In the genomic region with DNA sequence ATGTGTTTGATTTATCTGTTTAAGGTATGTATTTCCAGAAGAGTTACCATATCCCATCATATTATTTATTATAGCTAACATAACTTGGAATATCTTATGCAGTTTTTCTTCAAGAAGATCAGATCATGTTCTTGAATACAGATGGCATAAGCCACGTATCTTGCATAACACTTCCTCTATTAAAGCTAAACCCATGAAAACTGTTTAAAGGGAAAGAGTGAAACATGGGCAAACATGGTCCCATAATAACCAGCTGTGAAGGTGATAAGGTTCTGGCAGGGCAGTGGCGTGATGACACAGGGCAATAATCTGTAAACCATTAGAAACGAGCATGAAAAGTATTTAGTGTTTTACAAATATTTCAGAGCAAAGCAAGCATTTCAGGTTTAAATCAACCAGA, we compare ENCODE assay signal across 27 cellular contexts. TPM values are rescaled to one million over a fixed set of nuclear protein-coding genes. Genes with fewer than 3 reads are reported as not detected.
DNase-seq lines count a peak whose midpoint lies in the region; ATAC-seq, FAIRE-seq and TF ChIP-seq lines count a peak whose summit lies in the region.
"Had no signal": no experiment of that assay in that cellular context is flagged by ENCODE, and none has a peak within 500 bp of the region (broad histone marks: within the 10 kb centered on the region; RNA-seq: fewer than 3 reads in every experiment).

No MANE protein-coding gene starts in this region.

- ATAC-seq in activated T-cell treated with anti-CD3 and anti-CD28 coated beads, Interleukin-2, amount 50 U/mL, for 4 hours: no peak
- ATAC-seq: esophagus mucosa; HCT116; psoas muscle; stimulated activated naive CD8-positive, alpha-beta T cell treated with anti-CD3 and anti-CD28 coated beads, Interleukin-15, Interleukin-2, amounts not matched to agents 100 U/mL and 50 U/mL, for 24 hours had no signal

- FAIRE-seq in GM18507 (lab: Jason Lieb, UNC): peak; percentile 29

- H3K4me3 Mint-ChIP-seq in chondrocyte (ENCODE audit: unreplicated experiment): no peak overlapping the region
- H3K4me3 Mint-ChIP-seq in activated T-cell treated with anti-CD3 and anti-CD28 coated beads, Interleukin-2, amount 50 U/mL, for 4 hours: no peak overlapping the region
- H3K4me3 Mint-ChIP-seq: activated naive CD8-positive, alpha-beta T cell had no signal

- no peak for TF ChIP-seq EP300 in neural cell (conservative IDR thresholded peaks at IDR 0.05; ENCODE audit: poor library complexity, severe bottlenecking)

- no peaks in the 10 kb centered on the region for H3K27me3 Mint-ChIP-seq in chondrocyte (ENCODE audit: low read depth)
- H3K27me3 Mint-ChIP-seq in activated T-cell treated with anti-CD3 and anti-CD28 coated beads, Interleukin-2, amount 50 U/mL, for 4 hours (ENCODE audit: low read depth): peaks cover 4% of the 10 kb centered on the region

- no peak overlapping the region for H3K4me2 ChIP-seq in neural cell (ENCODE audit: low read length)

- no peak for TF ChIP-seq RAD21 in neural cell (conservative IDR thresholded peaks at IDR 0.05)

- H3K27ac Mint-ChIP-seq in chondrocyte (ENCODE audit: unreplicated experiment): no peak overlapping the region
- H3K27ac Mint-ChIP-seq: activated naive CD8-positive, alpha-beta T cell had no signal

- no peaks in the 10 kb centered on the region for H3K9me3 ChIP-seq in endocrine pancreas (ENCODE audit: control insufficient read depth, low read length)
- H3K9me3 ChIP-seq in neural cell (ENCODE audit: low read length): no peaks in the 10 kb centered on the region
- H3K9me3 ChIP-seq: left ventricle myocardium inferior, psoas muscle, sigmoid colon had no signal

- H3K9me2 ChIP-seq in neural cell (ENCODE audit: insufficient read depth, low read length): no peaks in the 10 kb centered on the region

- no peak for TF ChIP-seq POLR2A in NB4 (IDR thresholded peaks at IDR 0.05; ENCODE audit: extremely low read depth, insufficient read length)
- no peak for TF ChIP-seq POLR2A in erythroblast (IDR thresholded peaks at IDR 0.05; ENCODE audit: low read length)

- H4K20me1 ChIP-seq in neural cell (ENCODE audit: insufficient read depth): no peaks in the 10 kb centered on the region

- peaks cover 48% of the 10 kb centered on the region for H3K4me1 Mint-ChIP-seq in chondrocyte (ENCODE audit: low read depth)
- H3K4me1 Mint-ChIP-seq in activated T-cell treated with anti-CD3 and anti-CD28 coated beads, Interleukin-2, amount 50 U/mL, for 4 hours (ENCODE audit: low read depth): no peaks in the 10 kb centered on the region

- no peak overlapping the region for H3K4me3 ChIP-seq in NB4 (ENCODE audit: low read depth, low read length)
- peak overlapping the region; percentile 62 for H3K4me3 ChIP-seq in endocrine pancreas (ENCODE audit: control insufficient read depth, insufficient read depth, low read length)
- no peak overlapping the region for H3K4me3 ChIP-seq in neural cell (ENCODE audit: low read length)
- H3K4me3 ChIP-seq: coronary artery, left ventricle myocardium inferior, psoas muscle, sigmoid colon had no signal

- H3K27ac ChIP-seq in neural cell (ENCODE audit: low read length): peak overlapping the region; percentile 18
- H3K27ac ChIP-seq: coronary artery, left ventricle myocardium inferior, psoas muscle, sigmoid colon had no signal

- H3F3A ChIP-seq in neural cell (ENCODE audit: insufficient read depth, low read length, poor library complexity, severe bottlenecking): peaks cover 5% of the 10 kb centered on the region

- peaks cover 2% of the 10 kb centered on the region for H3K36me3 Mint-ChIP-seq in chondrocyte (ENCODE audit: low read depth)
- H3K36me3 Mint-ChIP-seq in activated T-cell treated with anti-CD3 and anti-CD28 coated beads, Interleukin-2, amount 50 U/mL, for 4 hours (ENCODE audit: insufficient read depth): no peaks in the 10 kb centered on the region
- H3K36me3 Mint-ChIP-seq: activated naive CD8-positive, alpha-beta T cell had no signal

- H3K36me3 ChIP-seq in endocrine pancreas (ENCODE audit: control insufficient read depth, insufficient read depth, low read length): no peaks in the 10 kb centered on the region
- no peaks in the 10 kb centered on the region for H3K36me3 ChIP-seq in neural cell (ENCODE audit: insufficient read depth, low read length)
- H3K36me3 ChIP-seq: left ventricle myocardium inferior, sigmoid colon had no signal

- no peak overlapping the region for H3K9ac ChIP-seq in endocrine pancreas (ENCODE audit: control insufficient read depth, insufficient read depth, low read length)
- no peak overlapping the region for H3K9ac ChIP-seq in neural cell (ENCODE audit: low read length)

- no peak for DNase-seq in GM18507 (ENCODE audit: extremely low spot score, insufficient read length, low read depth)
- DNase-seq in NB4 (ENCODE audit: low read depth): peak; percentile 5
- DNase-seq in erythroblast (lab: John Stamatoyannopoulos, UW): no peak
- no peak for DNase-seq in chondrocyte (ENCODE audit: low spot score)
- no peak for DNase-seq in activated T-cell treated with anti-CD3 and anti-CD28 coated beads, Interleukin-2, amount 50 U/mL, for 4 hours
- no peak for DNase-seq in KBM-7
- DNase-seq: activated CD4-positive, alpha-beta T cell treated with anti-CD3 and anti-CD28 coated beads for 4 hours; activated effector memory CD4-positive, alpha-beta T cell treated with Interleukin-2 at 50 U/mL for 16 hours; activated T-cell treated with anti-CD3 and anti-CD28 coated beads for 4 hours; aorta; DMS153; effector memory CD4-positive, alpha-beta T cell; KG1; left ventricle myocardium inferior; NCI-H2171; NCI-H526; psoas muscle; RPMI8226; sigmoid colon; stimulated activated naive CD8-positive, alpha-beta T cell treated with anti-CD3 and anti-CD28 coated beads, Interleukin-15, Interleukin-2, amounts not matched to agents 100 U/mL and 50 U/mL, for 24 hours had no signal

- TF ChIP-seq CTCF in NB4 (IDR thresholded peaks at IDR 0.05; ENCODE audit: low read depth, low read length): no peak
- no peak for TF ChIP-seq CTCF in neural cell (IDR thresholded peaks at IDR 0.05; ENCODE audit: poor library complexity, severe bottlenecking)
- no peak for TF ChIP-seq CTCF in chondrocyte (IDR thresholded peaks at IDR 0.05)

- H3K27me3 ChIP-seq in endocrine pancreas (ENCODE audit: control insufficient read depth, insufficient read depth, low read length) (no peaks in the 10 kb centered on the region), neural cell (ENCODE audit: insufficient read depth, low read depth, low read length) (no peaks in the 10 kb centered on the region)
- H3K27me3 ChIP-seq: sigmoid colon had no signal

- H3K79me2 ChIP-seq in neural cell (replicated peaks; ENCODE audit: insufficient read depth, low read length): peaks cover 32% of the 10 kb centered on the region

- peaks cover 45% of the 10 kb centered on the region for H3K4me1 ChIP-seq in endocrine pancreas (ENCODE audit: control insufficient read depth, insufficient read depth, low read length)
- H3K4me1 ChIP-seq: psoas muscle had no signal

- H3K9me3 Mint-ChIP-seq in chondrocyte (ENCODE audit: low read depth): no peaks in the 10 kb centered on the region
- H3K9me3 Mint-ChIP-seq in activated T-cell treated with anti-CD3 and anti-CD28 coated beads, Interleukin-2, amount 50 U/mL, for 4 hours: no peaks in the 10 kb centered on the region

- in situ Hi-C loops in KBM-7 (cut with MboI; ENCODE audit: low pct_unique_long_range_greater_than_20kb, low sequenced_read_pairs): no loop called here

- H2AFZ ChIP-seq in neural cell (ENCODE audit: low read depth, low read length): no peak overlapping the region

TF ChIP-seq in neural cell, 6 proteins besides CTCF, POLR2A, EP300 and RAD21:
- TF ChIP-seq EZH2 (IDR thresholded peaks at IDR 0.05; ENCODE audit: borderline replicate concordance, insufficient read depth, low read length, poor library complexity, severe bottlenecking): no peak
- no peak for TF ChIP-seq POLR2AphosphoS5 (IDR thresholded peaks at IDR 0.05)
- TF ChIP-seq MXI1 (conservative IDR thresholded peaks at IDR 0.05; ENCODE audit: poor library complexity, severe bottlenecking): no peak
- TF ChIP-seq TAF1 (IDR thresholded peaks at IDR 0.05; ENCODE audit: low read depth): no peak
- TF ChIP-seq, protein P1, sequence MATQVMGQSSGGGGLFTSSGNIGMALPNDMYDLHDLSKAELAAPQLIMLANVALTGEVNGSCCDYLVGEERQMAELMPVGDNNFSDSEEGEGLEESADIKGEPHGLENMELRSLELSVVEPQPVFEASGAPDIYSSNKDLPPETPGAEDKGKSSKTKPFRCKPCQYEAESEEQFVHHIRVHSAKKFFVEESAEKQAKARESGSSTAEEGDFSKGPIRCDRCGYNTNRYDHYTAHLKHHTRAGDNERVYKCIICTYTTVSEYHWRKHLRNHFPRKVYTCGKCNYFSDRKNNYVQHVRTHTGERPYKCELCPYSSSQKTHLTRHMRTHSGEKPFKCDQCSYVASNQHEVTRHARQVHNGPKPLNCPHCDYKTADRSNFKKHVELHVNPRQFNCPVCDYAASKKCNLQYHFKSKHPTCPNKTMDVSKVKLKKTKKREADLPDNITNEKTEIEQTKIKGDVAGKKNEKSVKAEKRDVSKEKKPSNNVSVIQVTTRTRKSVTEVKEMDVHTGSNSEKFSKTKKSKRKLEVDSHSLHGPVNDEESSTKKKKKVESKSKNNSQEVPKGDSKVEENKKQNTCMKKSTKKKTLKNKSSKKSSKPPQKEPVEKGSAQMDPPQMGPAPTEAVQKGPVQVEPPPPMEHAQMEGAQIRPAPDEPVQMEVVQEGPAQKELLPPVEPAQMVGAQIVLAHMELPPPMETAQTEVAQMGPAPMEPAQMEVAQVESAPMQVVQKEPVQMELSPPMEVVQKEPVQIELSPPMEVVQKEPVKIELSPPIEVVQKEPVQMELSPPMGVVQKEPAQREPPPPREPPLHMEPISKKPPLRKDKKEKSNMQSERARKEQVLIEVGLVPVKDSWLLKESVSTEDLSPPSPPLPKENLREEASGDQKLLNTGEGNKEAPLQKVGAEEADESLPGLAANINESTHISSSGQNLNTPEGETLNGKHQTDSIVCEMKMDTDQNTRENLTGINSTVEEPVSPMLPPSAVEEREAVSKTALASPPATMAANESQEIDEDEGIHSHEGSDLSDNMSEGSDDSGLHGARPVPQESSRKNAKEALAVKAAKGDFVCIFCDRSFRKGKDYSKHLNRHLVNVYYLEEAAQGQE (IDR thresholded peaks at IDR 0.05; ENCODE audit: borderline replicate concordance): no peak
- no peak for TF ChIP-seq SMC3 (conservative IDR thresholded peaks at IDR 0.05; ENCODE audit: poor library complexity)

RNA-seq across cellular contexts. Expression of a gene that starts 34.2 kb away (rescaled TPM):
- polyA plus RNA-seq in neural cell: 4.2 and 4.6 TPM in 2 replicates
- polyA minus RNA-seq in neural cell: 11.0 and 14.9 TPM in 2 replicates
- total RNA-seq in chondrocyte: 34.8 to 38.9 TPM (median 37.5 TPM) in 3 replicates
- total RNA-seq in activated T-cell treated with anti-CD3 and anti-CD28 coated beads, Interleukin-2, amount 50 U/mL, for 4 hours: under 1 TPM in 2 of 3 donors, not detected in 1; 0.13 to 0.24 TPM
- total RNA-seq: T-helper 1 cell treated with Interleukin-12 subunit alpha and Interleukin-12 subunit beta and Interleukin-4 antibody, amounts not matched to agents 30 ng/mL and 1 ng/mL, for 36 hours had no signal

Comparison
In these comparisons a context has a peak if more than half of its experiments do, and no peak if none do; other contexts are left out.
1. RNA of a gene that starts 34.2 kb away (total RNA-seq): 34.8 to 38.9 TPM in chondrocyte; 0.13 to 0.24 TPM in activated T-cell treated with anti-CD3 and anti-CD28 coated beads, Interleukin-2, amount 50 U/mL, for 4 hours; every median in the first group is over 10 times any median in the second.